In the genomic region with DNA sequence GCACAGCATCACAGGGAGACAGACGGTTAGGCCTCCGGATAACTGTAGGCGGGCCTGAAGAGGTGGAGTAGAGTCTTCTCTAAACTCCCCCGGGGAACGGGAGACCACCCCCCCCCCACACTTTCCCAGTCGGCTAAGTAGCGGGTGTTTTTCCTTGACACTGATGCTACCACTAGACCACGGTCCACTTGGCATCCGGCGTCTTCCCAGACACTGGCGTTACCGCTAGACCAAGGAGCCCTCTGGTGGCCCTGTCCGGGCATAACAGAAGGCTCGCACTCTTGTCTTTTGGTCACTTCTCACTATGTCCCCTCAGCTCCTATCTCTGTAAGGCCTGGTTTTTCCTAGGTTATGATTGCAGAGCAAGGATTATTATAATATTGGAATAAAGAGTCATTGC, we compare ENCODE assay signal across 1 cellular context.
TF ChIP-seq lines count a peak whose summit lies in the region.

No MANE protein-coding gene starts in this region.

TF ChIP-seq in H1, 55 proteins besides CTCF, POLR2A, EP300 and RAD21:
- TF ChIP-seq BRCA1 (IDR thresholded peaks at IDR 0.05; ENCODE audit: low read depth, low read length): no peak
- TF ChIP-seq SIRT6 (IDR thresholded peaks at IDR 0.05; ENCODE audit: low read length): no peak
- no peak for TF ChIP-seq PHF8 (conservative IDR thresholded peaks at IDR 0.05; ENCODE audit: low read depth, low read length)
TF ChIP-seq in H1: peak in this region for 0.
